21 cellular contexts compared by ENCODE assay signal in the genomic region with DNA sequence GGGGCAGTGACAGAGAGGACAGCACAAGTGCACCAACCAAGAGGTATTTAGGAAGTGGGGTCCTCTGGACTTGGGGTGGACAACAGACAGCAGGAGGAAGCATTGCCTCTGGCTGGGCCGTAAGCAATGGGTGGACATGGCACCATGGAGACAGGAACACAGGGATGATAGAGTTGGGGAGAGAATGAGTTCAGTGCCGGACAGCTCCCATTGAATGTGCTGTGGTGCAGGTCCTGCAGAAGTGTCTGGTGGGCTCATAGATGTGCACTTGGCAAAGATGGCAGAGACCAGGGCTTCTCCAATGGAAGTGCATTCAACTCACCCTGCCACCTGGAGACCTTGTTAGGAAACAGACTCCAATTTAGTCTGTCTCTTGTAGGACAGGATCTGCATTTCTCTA.
"Had no signal": no experiment of that assay in that cellular context is flagged by ENCODE, and none has a peak within 500 bp of the region (broad histone marks: within the 10 kb centered on the region; RNA-seq: fewer than 3 reads in every experiment).

No MANE protein-coding gene starts in this region.

- H3K27ac ChIP-seq: coronary artery, esophagus squamous epithelium, skin epidermis, transverse colon had no signal

- H3K27ac Mint-ChIP-seq: activated CD4-positive, alpha-beta T cell treated with anti-CD3 and anti-CD28 coated beads, Interleukin-2, amount 10 ng/mL, durations not matched to agents 24 days and 14 days; activated CD8-positive, alpha-beta T cell treated with anti-CD3 and anti-CD28 coated beads, Interleukin-2, amount 10 ng/mL, durations not matched to agents 7 days and 5 days; activated naive CD4-positive, alpha-beta T cell treated with anti-CD3 and anti-CD28 coated beads, Interleukin-2, amount 50 U/mL, for 24 hours; naive B cell had no signal

- H3K36me3 Mint-ChIP-seq: activated naive CD4-positive, alpha-beta T cell treated with anti-CD3 and anti-CD28 coated beads, Interleukin-2, amount 50 U/mL, for 24 hours; naive B cell had no signal

- H3K36me3 ChIP-seq: adrenal gland, esophagus squamous epithelium, transverse colon had no signal

- H3K9me3 Mint-ChIP-seq: activated CD4-positive, alpha-beta T cell treated with anti-CD3 and anti-CD28 coated beads, Interleukin-2, amount 10 ng/mL, durations not matched to agents 24 days and 14 days; activated naive CD4-positive, alpha-beta T cell treated with anti-CD3 and anti-CD28 coated beads, Interleukin-2, amount 50 U/mL, for 24 hours; central memory CD8-positive, alpha-beta T cell had no signal

- H3K9me3 ChIP-seq: adrenal gland, esophagus squamous epithelium, transverse colon had no signal

- H3K4me3 ChIP-seq: adrenal gland, coronary artery, esophagus squamous epithelium, lung, skin epidermis, transverse colon had no signal

- H3K4me1 ChIP-seq: esophagus squamous epithelium, transverse colon had no signal

- H3K4me3 Mint-ChIP-seq: activated CD4-positive, alpha-beta T cell treated with anti-CD3 and anti-CD28 coated beads, Interleukin-2, amount 10 ng/mL, durations not matched to agents 24 days and 14 days; activated CD8-positive, alpha-beta T cell treated with anti-CD3 and anti-CD28 coated beads, Interleukin-2, amount 10 ng/mL, durations not matched to agents 7 days and 5 days; activated naive CD4-positive, alpha-beta T cell treated with anti-CD3 and anti-CD28 coated beads, Interleukin-2, amount 50 U/mL, for 24 hours; central memory CD8-positive, alpha-beta T cell; naive B cell had no signal

- DNase-seq: activated CD4-positive, alpha-beta T cell treated with anti-CD3 and anti-CD28 coated beads, Interleukin-2, amount 10 ng/mL, durations not matched to agents 24 days and 14 days; activated CD4-positive, CD25-positive, alpha-beta regulatory T cell; activated CD8-positive, alpha-beta memory T cell treated with anti-CD3 and anti-CD28 coated beads, Interleukin-2, amount 50 U/mL, for 4 hours; activated CD8-positive, alpha-beta T cell treated with anti-CD3 and anti-CD28 coated beads, Interleukin-2, amount 10 ng/mL, durations not matched to agents 7 days and 5 days; activated effector memory CD4-positive, alpha-beta T cell treated with anti-CD3 and anti-CD28 coated beads, Interleukin-2, amount 50 U/mL, for 16 hours; activated T-cell treated with anti-CD3 and anti-CD28 coated beads, Interleukin-2, amount 50 U/mL, for 48 hours; esophagus squamous epithelium; naive B cell; posterior cingulate gyrus; retina; stimulated activated CD4-positive, alpha-beta T cell treated with anti-CD3 and anti-CD28 coated beads, Interleukin-4, amount 100 ng/mL, for 24 hours; stimulated activated naive CD4-positive, alpha-beta T cell treated with Interleukin-2 at 50 U/mL for 16 hours; transverse colon had no signal

- FAIRE-seq: endothelial cell of umbilical vein, TTC549 had no signal

- ATAC-seq: activated CD8-positive, alpha-beta T cell treated with anti-CD3 and anti-CD28 coated beads, Interleukin-2, amount 10 ng/mL, durations not matched to agents 7 days and 5 days had no signal

- H3K4me1 Mint-ChIP-seq: activated CD4-positive, alpha-beta T cell treated with anti-CD3 and anti-CD28 coated beads, Interleukin-2, amount 10 ng/mL, durations not matched to agents 24 days and 14 days; activated naive CD4-positive, alpha-beta T cell treated with anti-CD3 and anti-CD28 coated beads, Interleukin-2, amount 50 U/mL, for 24 hours; central memory CD8-positive, alpha-beta T cell; naive B cell had no signal

- H3K27me3 ChIP-seq: adrenal gland had no signal
